18 cellular contexts compared by ENCODE assay signal in genomic region chr15:25799906-25800700, GRCh38.
DNase-seq lines count a peak whose midpoint lies in the region; ATAC-seq and TF ChIP-seq lines count a peak whose summit lies in the region.
"Had no signal": no experiment of that assay in that cellular context is flagged by ENCODE, and none has a peak within 500 bp of the region (broad histone marks: within the 10 kb centered on the region; RNA-seq: fewer than 3 reads in every experiment).

No MANE protein-coding gene starts in this region.

- H3K4me3 ChIP-seq in breast epithelium: no peak overlapping the region
- H3K4me3 ChIP-seq: dorsolateral prefrontal cortex had no signal

- no peaks in the 10 kb centered on the region for H3K9me3 Mint-ChIP-seq in activated CD8-positive, alpha-beta T cell treated with anti-CD3 and anti-CD28 coated beads, Interleukin-2, amount 10 ng/mL, durations not matched to agents 7 days and 5 days (ENCODE audit: insufficient read depth)
- peaks cover 0 to 2% (median 0%) of the 10 kb centered on the region in 7 donors for H3K9me3 Mint-ChIP-seq in naive B cell
- H3K9me3 Mint-ChIP-seq: brain, neural crest cell had no signal

- CTCF ChIA-PET in activated CD8-positive, alpha-beta T cell treated with anti-CD3 and anti-CD28 coated beads, Interleukin-2, amount 10 ng/mL, durations not matched to agents 7 days and 5 days (lab: Charles Lee): interaction anchor here (1.3 kb wide), 1 partner anchor 12 kb away, joined by 3 read pairs; no protein-coding TSS in a partner anchor

- no peak for TF ChIP-seq CTCF in breast epithelium (IDR thresholded peaks at IDR 0.05)

- intact Hi-C loops in breast epithelium (cut with DNase I; ENCODE audit: low total_unique reads): no loop called here

- no peaks in the 10 kb centered on the region for H3K36me3 ChIP-seq in breast epithelium

- H3K4me1 Mint-ChIP-seq in activated CD8-positive, alpha-beta T cell treated with anti-CD3 and anti-CD28 coated beads, Interleukin-2, amount 10 ng/mL, durations not matched to agents 7 days and 5 days (ENCODE audit: low read depth): peaks cover 47% of the 10 kb centered on the region
- H3K4me1 Mint-ChIP-seq in naive B cell: peaks cover 39 to 54% (median 52%) of the 10 kb centered on the region in 3 donors

- H3K9me3 ChIP-seq in breast epithelium: no peaks in the 10 kb centered on the region

- ATAC-seq in activated CD8-positive, alpha-beta T cell treated with anti-CD3 and anti-CD28 coated beads, Interleukin-2, amount 10 ng/mL, durations not matched to agents 7 days and 5 days: no peak
- ATAC-seq in naive B cell (ENCODE audit: low read depth in 2 of 2): no peak
- no peak for ATAC-seq in GM21360 (IDR thresholded peaks at IDR 0.05; ENCODE audit: unreplicated experiment)
- ATAC-seq: esophagus mucosa had no signal

- H3K27me3 ChIP-seq in breast epithelium: no peaks in the 10 kb centered on the region

- peak; percentile 54 to 55 for DNase-seq in T47D (ENCODE audit: low read depth in 1 of 2, low spot score in 1 of 2)
- no peak for DNase-seq in breast epithelium (ENCODE audit: low spot score in 2 of 2)
- DNase-seq in activated CD8-positive, alpha-beta T cell treated with anti-CD3 and anti-CD28 coated beads, Interleukin-2, amount 10 ng/mL, durations not matched to agents 7 days and 5 days: no peak
- DNase-seq in naive B cell: no peak
- no peak for DNase-seq in CD1c-positive myeloid dendritic cell (ENCODE audit: extremely low spot score)
- DNase-seq in NCI-H128 (lab: John Stamatoyannopoulos, UW; ENCODE audit: unreplicated experiment): no peak
- DNase-seq in NCI-H2196 (lab: John Stamatoyannopoulos, UW; ENCODE audit: unreplicated experiment): no peak
- DNase-seq: GDM1; glutamatergic neuron; NCI-H1694 treated with DMSO at 0.1 percent for 48 hours; NCI-H510A; SIG-M5; stimulated activated CD4-positive, alpha-beta T cell treated with anti-CD3 and anti-CD28 coated beads, Interleukin-15, amount 100 ng/mL, for 24 hours had no signal

- H3K27ac Mint-ChIP-seq in activated CD8-positive, alpha-beta T cell treated with anti-CD3 and anti-CD28 coated beads, Interleukin-2, amount 10 ng/mL, durations not matched to agents 7 days and 5 days: peak overlapping the region; percentile 56
- peak overlapping the region in 3 of 6 donors; percentile 8 to 90 (median 16) for H3K27ac Mint-ChIP-seq in naive B cell

- peaks cover 19% of the 10 kb centered on the region for H3K36me3 Mint-ChIP-seq in activated CD8-positive, alpha-beta T cell treated with anti-CD3 and anti-CD28 coated beads, Interleukin-2, amount 10 ng/mL, durations not matched to agents 7 days and 5 days (ENCODE audit: low read depth)
- no peaks in the 10 kb centered on the region for H3K36me3 Mint-ChIP-seq in naive B cell
- H3K36me3 Mint-ChIP-seq: brain had no signal

- no peak overlapping the region for H3K27ac ChIP-seq in breast epithelium

- TF ChIP-seq POLR2A in breast epithelium (IDR thresholded peaks at IDR 0.05): no peak

- H3K4me3 Mint-ChIP-seq in activated CD8-positive, alpha-beta T cell treated with anti-CD3 and anti-CD28 coated beads, Interleukin-2, amount 10 ng/mL, durations not matched to agents 7 days and 5 days: no peak overlapping the region
- H3K4me3 Mint-ChIP-seq in naive B cell: peak overlapping the region in 7 of 8 donors; percentile 16 to 72 (median 60)
- H3K4me3 Mint-ChIP-seq: brain, neural crest cell had no signal

- H3K4me1 ChIP-seq in breast epithelium: peaks cover 0 to 4% of the 10 kb centered on the region in 2 donors

- in situ Hi-C loops in T47D (cut with HindIII; ENCODE audit: low pct_unique_long_range_greater_than_20kb, low sequenced_read_pairs): no loop called here

- no peaks in the 10 kb centered on the region for H3K27me3 Mint-ChIP-seq in activated CD8-positive, alpha-beta T cell treated with anti-CD3 and anti-CD28 coated beads, Interleukin-2, amount 10 ng/mL, durations not matched to agents 7 days and 5 days (ENCODE audit: low read depth)
- H3K27me3 Mint-ChIP-seq in naive B cell: peaks cover 17 to 31% (median 30%) of the 10 kb centered on the region in 3 donors
- H3K27me3 Mint-ChIP-seq: brain had no signal

- POLR2A ChIA-PET in activated CD8-positive, alpha-beta T cell treated with anti-CD3 and anti-CD28 coated beads, Interleukin-2, amount 10 ng/mL, durations not matched to agents 7 days and 5 days (lab: Charles Lee): no interaction called here

Comparison
In these comparisons a context has a peak if more than half of its experiments do, and no peak if none do; other contexts are left out.
1. DNase-seq: peak in T47D (2 of 2); none in breast epithelium (0 of 2), activated CD8-positive, alpha-beta T cell treated with anti-CD3 and anti-CD28 coated beads, Interleukin-2, amount 10 ng/mL, durations not matched to agents 7 days and 5 days (single experiment), naive B cell (single experiment), CD1c-positive myeloid dendritic cell (single experiment), NCI-H128 (single experiment) and NCI-H2196 (single experiment).